In genomic region chr14:104123879-104124278, GRCh38 we compare ENCODE assay signal across 9 cellular contexts. TPM values are rescaled to one million over a fixed set of nuclear protein-coding genes. Genes with fewer than 3 reads are reported as not detected.
"Had no signal": no experiment of that assay in that cellular context is flagged by ENCODE, and none has a peak within 500 bp of the region (broad histone marks: within the 10 kb centered on the region; RNA-seq: fewer than 3 reads in every experiment).

No MANE protein-coding gene starts in this region.

- H3K4me2 ChIP-seq: GM23338 had no signal

- H2AFZ ChIP-seq: GM23338 had no signal

- H3K36me3 Mint-ChIP-seq: IgD-negative memory B cell had no signal

- FAIRE-seq: H1, H54, HTR-8/SVneo had no signal

- H3K4me3 ChIP-seq: GM23338 had no signal

- H3K4me3 Mint-ChIP-seq: GM23338, H9, IgD-negative memory B cell had no signal

- H3K27ac Mint-ChIP-seq: GM23338, H9, IgD-negative memory B cell had no signal

- DNase-seq: H9, HCEC 1CT, KG1 had no signal

- ATAC-seq: GM23338 had no signal

RNA-seq across cellular contexts. Expression of gene KIF26A, which starts 14.5 kb away (rescaled TPM):
- total RNA-seq: HT-29 had no signal
- polyA plus RNA-seq: IgD-negative memory B cell had no signal

RNA-seq across cellular contexts. Expression of gene ASPG, which starts 38.4 kb away (rescaled TPM):
- total RNA-seq: HT-29 had no signal
- polyA plus RNA-seq: IgD-negative memory B cell had no signal
